1 cellular context compared by ENCODE assay signal in the genomic region with DNA sequence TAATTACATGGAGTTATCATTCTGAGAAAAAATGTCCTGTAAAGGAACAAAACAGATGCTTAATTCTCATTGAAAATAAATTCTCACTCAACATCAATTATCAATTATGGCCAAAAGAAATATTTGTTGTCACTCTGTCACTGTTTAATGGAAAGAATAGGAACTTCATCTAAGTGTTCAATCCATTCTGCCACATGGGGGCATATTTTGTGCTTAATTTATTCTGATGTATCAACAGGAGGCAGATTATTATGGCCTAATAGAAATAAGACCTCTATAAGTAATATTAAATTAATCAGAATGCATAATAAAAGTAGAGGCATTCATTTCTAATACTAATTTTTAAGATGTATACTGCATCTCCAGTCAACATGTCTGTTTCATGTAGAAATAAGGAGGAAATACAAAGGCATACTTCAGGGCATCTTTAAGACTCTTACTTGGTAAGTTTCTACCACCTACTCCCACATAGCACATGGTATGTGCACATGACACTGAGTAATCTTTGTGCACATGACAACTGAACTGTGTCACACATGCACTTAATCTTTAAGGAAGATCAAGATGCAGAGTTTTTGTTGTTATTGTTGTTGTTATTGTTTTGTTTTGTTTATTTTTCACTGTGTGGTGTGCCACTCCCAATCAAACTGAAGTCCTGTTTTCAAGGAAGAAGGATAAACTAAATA.
TF ChIP-seq lines count a peak whose summit lies in the region.

No MANE protein-coding gene starts in this region.

TF ChIP-seq in Ishikawa, 13 proteins besides CTCF, POLR2A, EP300 and RAD21 (continued from another document):
- TF ChIP-seq, protein P1, sequence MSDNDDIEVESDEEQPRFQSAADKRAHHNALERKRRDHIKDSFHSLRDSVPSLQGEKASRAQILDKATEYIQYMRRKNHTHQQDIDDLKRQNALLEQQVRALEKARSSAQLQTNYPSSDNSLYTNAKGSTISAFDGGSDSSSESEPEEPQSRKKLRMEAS (IDR thresholded peaks at IDR 0.05) = no peak
- TF ChIP-seq TCF12 (IDR thresholded peaks at IDR 0.05; ENCODE audit: low read depth) (no peak), YY1 (IDR thresholded peaks at IDR 0.05; ENCODE audit: low read depth) (no peak)
